13 cellular contexts compared by ENCODE assay signal in the genomic region with DNA sequence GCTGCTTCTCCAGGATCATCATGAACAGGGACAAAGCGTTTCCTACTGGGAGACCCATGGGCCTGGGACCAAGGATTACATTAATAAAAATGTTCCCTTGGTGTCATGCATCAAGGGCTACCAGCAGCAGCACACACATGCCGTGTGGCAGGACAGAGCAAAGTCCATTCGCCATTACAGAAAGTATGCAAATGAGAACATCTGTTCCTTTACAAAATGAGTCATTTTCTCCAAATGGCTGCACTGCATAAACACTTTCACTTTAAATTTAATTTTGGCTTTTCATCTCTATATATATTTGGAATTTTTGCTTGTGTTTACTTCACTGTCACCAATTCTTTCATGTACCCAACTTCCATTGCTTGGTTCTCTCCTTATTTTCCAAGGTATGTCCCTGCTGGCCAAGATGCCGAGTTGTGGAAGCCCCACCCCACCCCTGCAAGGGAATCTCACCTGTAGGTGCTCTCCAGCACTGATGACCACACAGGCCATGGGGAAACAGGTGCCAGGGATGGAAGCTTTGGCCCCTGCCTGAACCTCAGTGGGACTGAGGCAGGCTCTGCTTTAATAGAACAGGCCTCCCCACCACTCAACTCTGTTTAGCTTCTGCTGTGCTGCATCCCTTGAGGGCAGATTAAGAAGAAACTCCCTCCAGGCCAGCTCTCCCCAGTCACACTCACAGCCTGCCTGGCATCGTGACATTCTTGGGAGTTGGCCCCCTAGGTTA. TPM values are rescaled to one million over a fixed set of nuclear protein-coding genes. Genes with fewer than 3 reads are reported as not detected.
DNase-seq lines count a peak whose midpoint lies in the region; ATAC-seq and TF ChIP-seq lines count a peak whose summit lies in the region.
"Had no signal": no experiment of that assay in that cellular context is flagged by ENCODE, and none has a peak within 500 bp of the region (broad histone marks: within the 10 kb centered on the region; RNA-seq: fewer than 3 reads in every experiment).

No MANE protein-coding gene starts in this region.

- no peak overlapping the region for H3K27ac ChIP-seq in left ventricle myocardium inferior (replicated peaks)
- H3K27ac ChIP-seq in neural progenitor cell, result no peak overlapping the region
- H3K27ac ChIP-seq: epithelial cell of prostate had no signal

- no peaks in the 10 kb centered on the region for H3F3A ChIP-seq in neural progenitor cell (ENCODE audit: low read depth)

- no peak overlapping the region for H2AFZ ChIP-seq in neural progenitor cell (replicated peaks)

- H3K9me3 ChIP-seq in left ventricle myocardium inferior (replicated peaks) (peaks cover 38% of the 10 kb centered on the region), neural progenitor cell (ENCODE audit: low read depth) (no peaks in the 10 kb centered on the region)
- H3K9me3 ChIP-seq: BE2C had no signal

- H3K36me3 ChIP-seq in left ventricle myocardium inferior (no peaks in the 10 kb centered on the region), neural progenitor cell (no peaks in the 10 kb centered on the region)
- H3K36me3 ChIP-seq: BE2C had no signal

- no peaks in the 10 kb centered on the region for H4K20me1 ChIP-seq in neural progenitor cell (ENCODE audit: low read depth)

- ATAC-seq in left ventricle myocardium superior (no peak), HG02943 (IDR thresholded peaks at IDR 0.05; ENCODE audit: low read depth, unreplicated experiment) (peak; percentile 71)

- no peaks in the 10 kb centered on the region for H3K4me1 Mint-ChIP-seq in neural progenitor cell

- H3K4me3 ChIP-seq in left ventricle myocardium inferior (no peak overlapping the region), neural progenitor cell (no peak overlapping the region)

- H3K9me3 Mint-ChIP-seq in neural progenitor cell, result peaks cover 22% of the 10 kb centered on the region

- no peaks in the 10 kb centered on the region for H3K79me2 ChIP-seq in neural progenitor cell (ENCODE audit: low read depth)

- no peaks in the 10 kb centered on the region for H3K36me3 Mint-ChIP-seq in neural progenitor cell
- H3K36me3 Mint-ChIP-seq: activated naive CD8-positive, alpha-beta T cell had no signal

- peak; percentile 5 for DNase-seq in left ventricle myocardium superior
- DNase-seq in left ventricle myocardium inferior, result no peak
- peak; percentile 3 to 11 for DNase-seq in activated T-cell treated with anti-CD3 and anti-CD28 coated beads, Interleukin-2, amount 50 U/mL, for 48 hours
- peak; percentile 20 for DNase-seq in ureter (ENCODE audit: low spot score)
- no peak for DNase-seq in activated gamma-delta T cell (lab: John Stamatoyannopoulos, UW)
- DNase-seq in neural progenitor cell (ENCODE audit: low spot score), result no peak
- no peak for DNase-seq in NCI-H2171 treated with DMSO at 0.1 percent for 48 hours (lab: John Stamatoyannopoulos, UW)
- DNase-seq: BE2C, NCI-H345, retina had no signal

- TF ChIP-seq CTCF in left ventricle myocardium inferior (IDR thresholded peaks at IDR 0.05; ENCODE audit: borderline replicate concordance), result no peak
- TF ChIP-seq CTCF in neural progenitor cell (IDR thresholded peaks at IDR 0.05), result no peak

- H3K4me3 Mint-ChIP-seq in neural progenitor cell, result no peak overlapping the region
- H3K4me3 Mint-ChIP-seq: activated naive CD8-positive, alpha-beta T cell had no signal

- intact Hi-C loops in left ventricle myocardium superior (cut with micrococcal nuclease) (no loop called here), left ventricle myocardium inferior (cut with micrococcal nuclease) (no loop called here)

- no peak overlapping the region for H3K27ac Mint-ChIP-seq in neural progenitor cell
- H3K27ac Mint-ChIP-seq: activated naive CD8-positive, alpha-beta T cell had no signal

- H3K27me3 Mint-ChIP-seq in neural progenitor cell (ENCODE audit: insufficient read depth, low read depth), result peaks cover 3% of the 10 kb centered on the region

- no peak overlapping the region for H3K9ac ChIP-seq in neural progenitor cell

- H3K4me1 ChIP-seq in left ventricle myocardium inferior (no peaks in the 10 kb centered on the region), neural progenitor cell (peaks cover 11% of the 10 kb centered on the region)
- H3K4me1 ChIP-seq: BE2C had no signal

- no peak overlapping the region for H3K4me2 ChIP-seq in neural progenitor cell

- H3K27me3 ChIP-seq in left ventricle myocardium inferior (ENCODE audit: low read depth) (peaks cover 10% of the 10 kb centered on the region), neural progenitor cell (peaks cover 3% of the 10 kb centered on the region)

RNA-seq across cellular contexts. Expression of a gene that starts 15.6 kb away (rescaled TPM):
- total RNA-seq in left ventricle myocardium superior, result 3.3 TPM
- 2.9 TPM for total RNA-seq in left ventricle myocardium inferior
- total RNA-seq in ureter, result 10.7 TPM
- total RNA-seq in neural progenitor cell (ENCODE audit: low replicate concordance), result 16.5 and 31.3 TPM in 2 replicates

Comparison
In these comparisons a context has a peak if more than half of its experiments do, and no peak if none do; other contexts are left out.
1. DNase-seq: peak in left ventricle myocardium superior (single experiment), activated T-cell treated with anti-CD3 and anti-CD28 coated beads, Interleukin-2, amount 50 U/mL, for 48 hours (2 of 2) and ureter (single experiment); none in left ventricle myocardium inferior (single experiment), activated gamma-delta T cell (single experiment), neural progenitor cell (single experiment) and NCI-H2171 treated with DMSO at 0.1 percent for 48 hours (single experiment).